Comparison of ENCODE assay signal across 31 cellular contexts in the genomic region with DNA sequence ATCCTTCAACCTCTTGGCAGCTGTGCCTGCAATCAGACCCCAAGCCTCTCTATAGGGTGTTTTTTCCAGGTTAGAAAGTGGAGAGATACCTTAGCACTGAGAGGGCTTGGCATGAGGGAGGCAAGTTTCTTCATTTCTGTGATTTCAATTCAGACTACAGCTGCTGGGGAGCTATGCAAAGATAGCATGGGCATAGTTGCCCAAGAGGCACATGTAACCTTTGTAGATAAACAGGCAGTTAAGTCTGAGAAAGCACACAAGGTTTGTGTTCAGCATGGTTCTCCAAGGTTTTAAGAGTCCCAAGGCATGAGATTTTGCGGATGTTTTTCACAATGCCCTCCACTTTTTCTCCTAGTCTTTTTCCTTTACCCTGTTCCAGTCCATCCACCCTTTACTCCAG.
"Had no signal": no experiment of that assay in that cellular context is flagged by ENCODE, and none has a peak within 500 bp of the region (broad histone marks: within the 10 kb centered on the region; RNA-seq: fewer than 3 reads in every experiment).

No MANE protein-coding gene starts in this region.

- H3K9me3 ChIP-seq: adrenal gland, ascending aorta, esophagus squamous epithelium had no signal

- H3K27me3 ChIP-seq: adrenal gland, ascending aorta, brain microvascular endothelial cell, esophagus squamous epithelium had no signal

- H3K4me1 Mint-ChIP-seq: activated CD4-positive, alpha-beta T cell treated with anti-CD3 and anti-CD28 coated beads for 36 hours; activated CD4-positive, alpha-beta T cell treated with anti-CD3 and anti-CD28 coated beads, Interleukin-2, amount 10 ng/mL, durations not matched to agents 24 days and 14 days; activated CD8-positive, alpha-beta memory T cell treated with anti-CD3 and anti-CD28 coated beads, Interleukin-2, amount 10 ng/mL, durations not matched to agents 7 days and 5 days; activated naive CD4-positive, alpha-beta T cell treated with anti-CD3 and anti-CD28 coated beads, Interleukin-2, amount 50 U/mL, for 24 hours; activated naive CD8-positive, alpha-beta T cell treated with anti-CD3 and anti-CD28 coated beads for 36 hours; activated naive CD8-positive, alpha-beta T cell treated with anti-CD3 and anti-CD28 coated beads, Interleukin-2, amount 50 U/mL, for 24 hours; central memory CD8-positive, alpha-beta T cell had no signal

- DNase-seq: activated CD4-positive, alpha-beta memory T cell treated with anti-CD3 and anti-CD28 coated beads for 36 hours; activated CD4-positive, alpha-beta T cell treated with anti-CD3 and anti-CD28 coated beads for 36 hours; activated CD4-positive, alpha-beta T cell treated with anti-CD3 and anti-CD28 coated beads, Interleukin-2, amount 10 ng/mL, durations not matched to agents 24 days and 14 days; activated CD4-positive, CD25-positive, alpha-beta regulatory T cell; activated CD4-positive, CD25-positive, alpha-beta regulatory T cell treated with anti-CD3 and anti-CD28 coated beads, Interleukin-2, amount 50 U/mL, for 72 hours; activated CD8-positive, alpha-beta memory T cell treated with anti-CD3 and anti-CD28 coated beads, Interleukin-2, amount 10 ng/mL, durations not matched to agents 7 days and 5 days; activated CD8-positive, alpha-beta memory T cell treated with anti-CD3 and anti-CD28 coated beads, Interleukin-2, amount 50 U/mL, for 4 hours; activated CD8-positive, alpha-beta T cell treated with anti-CD3 and anti-CD28 coated beads, Interleukin-2, amount 10 ng/mL, durations not matched to agents 7 days and 5 days; activated effector memory CD4-positive, alpha-beta T cell treated with anti-CD3 and anti-CD28 coated beads, Interleukin-2, amount 50 U/mL, for 16 hours; activated naive CD4-positive, alpha-beta T cell treated with anti-CD3 and anti-CD28 coated beads for 36 hours; activated naive CD8-positive, alpha-beta T cell treated with anti-CD3 and anti-CD28 coated beads for 36 hours; activated naive CD8-positive, alpha-beta T cell treated with anti-CD3 and anti-CD28 coated beads, Interleukin-2, amount 50 U/mL, for 24 hours; activated T-cell treated with anti-CD3 and anti-CD28 coated beads, Interleukin-2, amount 50 U/mL, for 1 hour; activated T-cell treated with anti-CD3 and anti-CD28 coated beads, Interleukin-2, amount 50 U/mL, for 48 hours; brain microvascular endothelial cell; cortex of kidney; dermis blood vessel endothelial cell; effector CD4-positive, alpha-beta T cell; effector memory CD8-positive, alpha-beta T cell; esophagus squamous epithelium; foreskin fibroblast; T-helper 2 cell had no signal

- FAIRE-seq: colon, frontal cortex had no signal

- H3K4me1 ChIP-seq: adrenal gland, ascending aorta, esophagus squamous epithelium had no signal

- H3K27ac ChIP-seq: adrenal gland, ascending aorta, brain microvascular endothelial cell, epithelial cell of prostate, esophagus squamous epithelium had no signal

- H3K9me3 Mint-ChIP-seq: activated CD4-positive, alpha-beta memory T cell treated with anti-CD3 and anti-CD28 coated beads for 36 hours; activated CD4-positive, alpha-beta T cell treated with anti-CD3 and anti-CD28 coated beads, Interleukin-2, amount 10 ng/mL, durations not matched to agents 24 days and 14 days; activated naive CD4-positive, alpha-beta T cell treated with anti-CD3 and anti-CD28 coated beads, Interleukin-2, amount 50 U/mL, for 24 hours; activated naive CD8-positive, alpha-beta T cell treated with anti-CD3 and anti-CD28 coated beads for 36 hours; activated naive CD8-positive, alpha-beta T cell treated with anti-CD3 and anti-CD28 coated beads, Interleukin-2, amount 50 U/mL, for 24 hours; activated T-helper 1 cell treated with anti-CD3 and anti-CD28 coated beads, Interleukin-12 subunit alpha, Interleukin-12 subunit beta, Interleukin-2, Interleukin-4 antibody, amounts not matched to agents 30 ng/mL and 10 ng/mL and 1 ng/mL, durations not matched to agents 14 hours and 24 hours and 36 hours had no signal

- H3K27ac Mint-ChIP-seq: activated CD4-positive, alpha-beta memory T cell treated with anti-CD3 and anti-CD28 coated beads for 36 hours; activated CD4-positive, alpha-beta T cell treated with anti-CD3 and anti-CD28 coated beads for 36 hours; activated CD4-positive, alpha-beta T cell treated with anti-CD3 and anti-CD28 coated beads, Interleukin-2, amount 10 ng/mL, durations not matched to agents 24 days and 14 days; activated CD8-positive, alpha-beta memory T cell treated with anti-CD3 and anti-CD28 coated beads, Interleukin-2, amount 10 ng/mL, durations not matched to agents 7 days and 5 days; activated CD8-positive, alpha-beta T cell treated with anti-CD3 and anti-CD28 coated beads, Interleukin-2, amount 10 ng/mL, durations not matched to agents 7 days and 5 days; activated naive CD4-positive, alpha-beta T cell treated with anti-CD3 and anti-CD28 coated beads for 36 hours; activated naive CD4-positive, alpha-beta T cell treated with anti-CD3 and anti-CD28 coated beads, Interleukin-2, amount 50 U/mL, for 24 hours; activated naive CD8-positive, alpha-beta T cell treated with anti-CD3 and anti-CD28 coated beads for 36 hours; activated naive CD8-positive, alpha-beta T cell treated with anti-CD3 and anti-CD28 coated beads, Interleukin-2, amount 50 U/mL, for 24 hours; activated T-helper 1 cell treated with anti-CD3 and anti-CD28 coated beads, Interleukin-12 subunit alpha, Interleukin-12 subunit beta, Interleukin-2, Interleukin-4 antibody, amounts not matched to agents 30 ng/mL and 10 ng/mL and 1 ng/mL, durations not matched to agents 14 hours and 24 hours and 36 hours; activated T-helper 2 cell treated with anti-CD3 and anti-CD28 coated beads, Interferon-gamma antibody, Interleukin-2, Interleukin-4, amounts not matched to agents 10 μg/mL and 5 μg/mL and 100 μg/mL, durations not matched to agents 14 hours and 24 hours and 36 hours; effector memory CD8-positive, alpha-beta T cell had no signal

- H3K4me3 Mint-ChIP-seq: activated CD4-positive, alpha-beta memory T cell treated with anti-CD3 and anti-CD28 coated beads for 36 hours; activated CD4-positive, alpha-beta T cell treated with anti-CD3 and anti-CD28 coated beads for 36 hours; activated CD4-positive, alpha-beta T cell treated with anti-CD3 and anti-CD28 coated beads, Interleukin-2, amount 10 ng/mL, durations not matched to agents 24 days and 14 days; activated CD8-positive, alpha-beta memory T cell treated with anti-CD3 and anti-CD28 coated beads, Interleukin-2, amount 10 ng/mL, durations not matched to agents 7 days and 5 days; activated CD8-positive, alpha-beta T cell treated with anti-CD3 and anti-CD28 coated beads, Interleukin-2, amount 10 ng/mL, durations not matched to agents 7 days and 5 days; activated naive CD4-positive, alpha-beta T cell treated with anti-CD3 and anti-CD28 coated beads for 36 hours; activated naive CD4-positive, alpha-beta T cell treated with anti-CD3 and anti-CD28 coated beads, Interleukin-2, amount 50 U/mL, for 24 hours; activated naive CD8-positive, alpha-beta T cell treated with anti-CD3 and anti-CD28 coated beads for 36 hours; activated naive CD8-positive, alpha-beta T cell treated with anti-CD3 and anti-CD28 coated beads, Interleukin-2, amount 50 U/mL, for 24 hours; activated T-helper 1 cell treated with anti-CD3 and anti-CD28 coated beads, Interleukin-12 subunit alpha, Interleukin-12 subunit beta, Interleukin-2, Interleukin-4 antibody, amounts not matched to agents 30 ng/mL and 10 ng/mL and 1 ng/mL, durations not matched to agents 14 hours and 24 hours and 36 hours; central memory CD8-positive, alpha-beta T cell; effector memory CD8-positive, alpha-beta T cell had no signal

- H3K4me3 ChIP-seq: adrenal gland, ascending aorta, esophagus squamous epithelium had no signal

- H3K36me3 ChIP-seq: adrenal gland, ascending aorta, brain microvascular endothelial cell, esophagus squamous epithelium had no signal

- H3K36me3 Mint-ChIP-seq: activated CD4-positive, alpha-beta memory T cell treated with anti-CD3 and anti-CD28 coated beads for 36 hours; activated CD8-positive, alpha-beta memory T cell treated with anti-CD3 and anti-CD28 coated beads, Interleukin-2, amount 10 ng/mL, durations not matched to agents 7 days and 5 days; activated naive CD4-positive, alpha-beta T cell treated with anti-CD3 and anti-CD28 coated beads, Interleukin-2, amount 50 U/mL, for 24 hours; activated naive CD8-positive, alpha-beta T cell treated with anti-CD3 and anti-CD28 coated beads for 36 hours had no signal

- H3K27me3 Mint-ChIP-seq: activated CD4-positive, alpha-beta memory T cell treated with anti-CD3 and anti-CD28 coated beads for 36 hours; activated CD4-positive, alpha-beta T cell treated with anti-CD3 and anti-CD28 coated beads for 36 hours; activated CD4-positive, alpha-beta T cell treated with anti-CD3 and anti-CD28 coated beads, Interleukin-2, amount 10 ng/mL, durations not matched to agents 24 days and 14 days; activated CD8-positive, alpha-beta memory T cell treated with anti-CD3 and anti-CD28 coated beads, Interleukin-2, amount 10 ng/mL, durations not matched to agents 7 days and 5 days; activated naive CD4-positive, alpha-beta T cell treated with anti-CD3 and anti-CD28 coated beads, Interleukin-2, amount 50 U/mL, for 24 hours; activated naive CD8-positive, alpha-beta T cell treated with anti-CD3 and anti-CD28 coated beads for 36 hours; activated naive CD8-positive, alpha-beta T cell treated with anti-CD3 and anti-CD28 coated beads, Interleukin-2, amount 50 U/mL, for 24 hours; central memory CD8-positive, alpha-beta T cell; effector memory CD8-positive, alpha-beta T cell had no signal
